ENCODE assay signal across 22 cellular contexts in genomic region chr16:4946917-4947316, GRCh38. TPM values are rescaled to one million over a fixed set of nuclear protein-coding genes. Genes with fewer than 3 reads are reported as not detected.
DNase-seq lines count a peak whose midpoint lies in the region; ATAC-seq and TF ChIP-seq lines count a peak whose summit lies in the region.
"Had no signal": no experiment of that assay in that cellular context is flagged by ENCODE, and none has a peak within 500 bp of the region (broad histone marks: within the 10 kb centered on the region; RNA-seq: fewer than 3 reads in every experiment).

No MANE protein-coding gene starts in this region.

- H3K23ac ChIP-seq in IMR-90 (ENCODE audit: low read depth, low read length), result no peak overlapping the region

- no peak for DNase-seq in Calu3
- no peak for DNase-seq in IMR-90
- no peak for DNase-seq in endodermal cell
- DNase-seq in SHP77 treated with DMSO at 0.1 percent for 48 hours (lab: John Stamatoyannopoulos, UW), result no peak
- DNase-seq in cerebellar cortex (ENCODE audit: low spot score), result no peak
- DNase-seq in activated CD4-positive, alpha-beta T cell treated with anti-CD3 and anti-CD28 coated beads, Interleukin-2, amount 10 ng/mL, durations not matched to agents 24 days and 14 days, result no peak
- DNase-seq in natural killer cell treated with Interleukin-12 subunit alpha and Interleukin-12 subunit beta and Interleukin-15 and Interleukin-18, amount 100 ng/mL, for 72 hours (ENCODE audit: low spot score), result no peak
- DNase-seq: CD4-positive, CD25-positive, alpha-beta regulatory T cell; GM23248; H9; HFFc6; Kasumi-1; MV-4-11; NCI-H1105; NCI-H1436 treated with DMSO at 0.1 percent for 48 hours; NCI-H187 treated with DMSO at 0.1 percent for 48 hours; NCI-H524; NCI-H748 treated with DMSO at 0.1 percent for 48 hours; Right ventricle myocardium superior had no signal

- H3K27me3 ChIP-seq in IMR-90 (ENCODE audit: control insufficient read depth, insufficient read depth, low read length) (no peaks in the 10 kb centered on the region), endodermal cell (ENCODE audit: control insufficient read depth, insufficient read depth, low read length, poor library complexity, severe bottlenecking) (no peaks in the 10 kb centered on the region), neutrophil (peaks cover 19% of the 10 kb centered on the region)
- H3K27me3 ChIP-seq: BLaER1 had no signal

- H3K18ac ChIP-seq in IMR-90 (ENCODE audit: low read depth, low read length), result no peak overlapping the region

- H3K36me3 Mint-ChIP-seq in Calu3 (ENCODE audit: insufficient read depth, unreplicated experiment) (peaks cover 30% of the 10 kb centered on the region), endodermal cell (ENCODE audit: low read depth) (no peaks in the 10 kb centered on the region)
- no peaks in the 10 kb centered on the region for H3K36me3 Mint-ChIP-seq in activated CD4-positive, alpha-beta T cell treated with anti-CD3 and anti-CD28 coated beads, Interleukin-2, amount 10 ng/mL, durations not matched to agents 24 days and 14 days (ENCODE audit: low read depth)
- H3K36me3 Mint-ChIP-seq in natural killer cell treated with Interleukin-12 subunit alpha and Interleukin-12 subunit beta and Interleukin-15 and Interleukin-18, amount 100 ng/mL, for 72 hours, result no peaks in the 10 kb centered on the region
- H3K36me3 Mint-ChIP-seq: CD4-positive, CD25-positive, alpha-beta regulatory T cell had no signal

- H3K4me1 Mint-ChIP-seq in Calu3 (ENCODE audit: low read depth, unreplicated experiment) (peaks cover 62% of the 10 kb centered on the region), endodermal cell (peaks cover 37% of the 10 kb centered on the region)
- no peaks in the 10 kb centered on the region for H3K4me1 Mint-ChIP-seq in activated CD4-positive, alpha-beta T cell treated with anti-CD3 and anti-CD28 coated beads, Interleukin-2, amount 10 ng/mL, durations not matched to agents 24 days and 14 days
- H3K4me1 Mint-ChIP-seq in natural killer cell treated with Interleukin-12 subunit alpha and Interleukin-12 subunit beta and Interleukin-15 and Interleukin-18, amount 100 ng/mL, for 72 hours (ENCODE audit: low read depth in 2 of 2), result no peaks in the 10 kb centered on the region
- H3K4me1 Mint-ChIP-seq: CD4-positive, CD25-positive, alpha-beta regulatory T cell had no signal

- no peak overlapping the region for H4K5ac ChIP-seq in IMR-90 (ENCODE audit: low read depth, low read length)

- no peak overlapping the region for H4K91ac ChIP-seq in IMR-90 (ENCODE audit: insufficient read depth, low read depth, low read length)

- no peak overlapping the region for H3K14ac ChIP-seq in IMR-90 (replicated peaks; ENCODE audit: low read depth, low read length)

- no peak overlapping the region for H4K8ac ChIP-seq in IMR-90 (ENCODE audit: low read depth in 2 of 2, low read length in 2 of 2)

- H3K27ac ChIP-seq in IMR-90 (ENCODE audit: insufficient read depth, low read length), result no peak overlapping the region
- H3K27ac ChIP-seq in endodermal cell (ENCODE audit: low read depth, low read length), result no peak overlapping the region
- peak overlapping the region; percentile 90 for H3K27ac ChIP-seq in neutrophil
- H3K27ac ChIP-seq: BLaER1, GM23248 had no signal

- dilution Hi-C loops in IMR-90 (cut with HindIII; ENCODE audit: low sequenced_read_pairs, unreplicated experiment), result no loop called here

- H3K4me1 ChIP-seq in IMR-90 (ENCODE audit: control insufficient read depth, insufficient read depth, low read length) (peaks cover 29% of the 10 kb centered on the region), endodermal cell (ENCODE audit: control insufficient read depth, insufficient read depth, low read length) (peaks cover 14% of the 10 kb centered on the region), neutrophil (ENCODE audit: control insufficient read depth in 1 of 2, insufficient read depth in 1 of 2, low read depth in 1 of 2, low read length in 1 of 2) (peaks cover 49 to 51% of the 10 kb centered on the region in 2 experiments)

- H2AK5ac ChIP-seq in IMR-90 (ENCODE audit: low read depth, low read length), result 0 out of 2 replicates have a peak overlapping the region, but pooled peaks have one; percentile 44

- peak overlapping the region; percentile 36; the same call in 1 of the 2 replicates for H2BK20ac ChIP-seq in IMR-90 (ENCODE audit: low read depth, low read length)

- intact Hi-C loops in Calu3 (cut with micrococcal nuclease; ENCODE audit: unreplicated experiment), result no loop called here
- intact Hi-C loops in IMR-90 (cut with micrococcal nuclease), result loop anchor here (2.0 kb wide), 2 partner anchors 54 to 178 kb away; no protein-coding TSS in a partner anchor
- intact Hi-C loops in activated CD4-positive, alpha-beta T cell treated with anti-CD3 and anti-CD28 coated beads, Interleukin-2, amount 10 ng/mL, durations not matched to agents 24 days and 14 days (cut with micrococcal nuclease), result no loop called here

- peak overlapping the region; percentile 43; the same call in 1 of the 3 replicates for H2BK15ac ChIP-seq in IMR-90 (ENCODE audit: low read depth, low read length)

- peaks cover 22% of the 10 kb centered on the region; the same call in 1 of the 2 replicates for H3K9me1 ChIP-seq in IMR-90 (ENCODE audit: insufficient read depth, low read length)

- TF ChIP-seq CTCF in Calu3 (IDR thresholded peaks at IDR 0.05; ENCODE audit: unreplicated experiment), result no peak
- TF ChIP-seq CTCF in IMR-90 (conservative IDR thresholded peaks at IDR 0.05; ENCODE audit: low read depth, low read length), result no peak
- TF ChIP-seq CTCF in endodermal cell (conservative IDR thresholded peaks at IDR 0.05), result no peak
- no peak for TF ChIP-seq CTCF in neutrophil (IDR thresholded peaks at IDR 0.05)

- ATAC-seq in IMR-90 (ENCODE audit: low read depth), result no peak
- no peak for ATAC-seq in natural killer cell treated with Interleukin-12 subunit alpha and Interleukin-12 subunit beta and Interleukin-15 and Interleukin-18, amount 100 ng/mL, for 72 hours

- peak overlapping the region; percentile 44 for H3K27ac Mint-ChIP-seq in Calu3 (ENCODE audit: unreplicated experiment)
- peak overlapping the region; percentile 97 for H3K27ac Mint-ChIP-seq in endodermal cell
- H3K27ac Mint-ChIP-seq in activated CD4-positive, alpha-beta T cell treated with anti-CD3 and anti-CD28 coated beads, Interleukin-2, amount 10 ng/mL, durations not matched to agents 24 days and 14 days, result no peak overlapping the region
- no peak overlapping the region for H3K27ac Mint-ChIP-seq in natural killer cell treated with Interleukin-12 subunit alpha and Interleukin-12 subunit beta and Interleukin-15 and Interleukin-18, amount 100 ng/mL, for 72 hours
- H3K27ac Mint-ChIP-seq: CD4-positive, CD25-positive, alpha-beta regulatory T cell; HFFc6 had no signal

- H3K36me3 ChIP-seq in IMR-90 (ENCODE audit: control insufficient read depth, insufficient read depth, low read length), result no peaks in the 10 kb centered on the region
- H3K36me3 ChIP-seq in endodermal cell (ENCODE audit: control insufficient read depth, insufficient read depth, low read length), result no peaks in the 10 kb centered on the region
- no peaks in the 10 kb centered on the region for H3K36me3 ChIP-seq in neutrophil
- H3K36me3 ChIP-seq: BLaER1 had no signal

- CTCF ChIA-PET in Calu3 (lab: Charles Lee) (no interaction called here), IMR-90 (lab: Yijun Ruan, JAX) (no interaction called here)

- H3K4me3 ChIP-seq in IMR-90 (ENCODE audit: insufficient read depth, low read depth, low read length) (no peak overlapping the region), endodermal cell (ENCODE audit: low read length) (no peak overlapping the region), neutrophil (ENCODE audit: low read depth in 1 of 2, low read length in 1 of 2) (no peak overlapping the region)
- H3K4me3 ChIP-seq: BLaER1, GM23248 had no signal

- H3K4me3 Mint-ChIP-seq in Calu3 (ENCODE audit: low read depth, unreplicated experiment), result no peak overlapping the region
- H3K4me3 Mint-ChIP-seq in endodermal cell, result no peak overlapping the region
- H3K4me3 Mint-ChIP-seq in activated CD4-positive, alpha-beta T cell treated with anti-CD3 and anti-CD28 coated beads, Interleukin-2, amount 10 ng/mL, durations not matched to agents 24 days and 14 days, result no peak overlapping the region
- H3K4me3 Mint-ChIP-seq in natural killer cell treated with Interleukin-12 subunit alpha and Interleukin-12 subunit beta and Interleukin-15 and Interleukin-18, amount 100 ng/mL, for 72 hours, result no peak overlapping the region
- H3K4me3 Mint-ChIP-seq: CD4-positive, CD25-positive, alpha-beta regulatory T cell; HFFc6 had no signal

- no peak for TF ChIP-seq RAD21 in IMR-90 (IDR thresholded peaks at IDR 0.05; ENCODE audit: low read length)

- H3K56ac ChIP-seq in IMR-90 (ENCODE audit: extremely low read depth, insufficient read depth, low read length), result no peak overlapping the region

- H3K4me2 ChIP-seq in IMR-90 (ENCODE audit: low read depth, low read length), result no peak overlapping the region
- H3K4me2 ChIP-seq: BLaER1 had no signal

- no peaks in the 10 kb centered on the region for H3K79me1 ChIP-seq in IMR-90 (ENCODE audit: low read depth in 1 of 2, low read length in 2 of 2)

- TF ChIP-seq POLR2A in IMR-90 (IDR thresholded peaks at IDR 0.05; ENCODE audit: low read depth, low read length), result no peak

- H3K27me3 Mint-ChIP-seq in Calu3 (ENCODE audit: unreplicated experiment) (no peaks in the 10 kb centered on the region), endodermal cell (ENCODE audit: insufficient read depth) (peaks cover 9% of the 10 kb centered on the region)
- H3K27me3 Mint-ChIP-seq in activated CD4-positive, alpha-beta T cell treated with anti-CD3 and anti-CD28 coated beads, Interleukin-2, amount 10 ng/mL, durations not matched to agents 24 days and 14 days, result peaks cover 6% of the 10 kb centered on the region
- H3K27me3 Mint-ChIP-seq in natural killer cell treated with Interleukin-12 subunit alpha and Interleukin-12 subunit beta and Interleukin-15 and Interleukin-18, amount 100 ng/mL, for 72 hours, result peaks cover 12 to 14% of the 10 kb centered on the region in 2 donors

- no peak overlapping the region; the same call in 1 of the 2 replicates for H3K4ac ChIP-seq in IMR-90 (ENCODE audit: low read depth, low read length)

- POLR2A ChIA-PET in IMR-90 (lab: Charles Lee; ENCODE audit: unreplicated experiment), result no interaction called here

- H2BK5ac ChIP-seq in IMR-90 (ENCODE audit: low read depth, low read length, poor library complexity, severe bottlenecking), result no peak overlapping the region

- H2AK9ac ChIP-seq in IMR-90 (replicated peaks; ENCODE audit: low read depth, low read length, poor library complexity), result no peak overlapping the region

- H3K9ac ChIP-seq in IMR-90 (ENCODE audit: low read depth, low read length) (no peak overlapping the region), endodermal cell (ENCODE audit: extremely low read depth, low read length, poor library complexity, severe bottlenecking) (no peak overlapping the region)
- H3K9ac ChIP-seq: BLaER1, GM23248 had no signal

- no peak overlapping the region for H2AFZ ChIP-seq in IMR-90 (replicated peaks; ENCODE audit: low read length, poor library complexity)
- H2AFZ ChIP-seq: GM23248 had no signal

- H3K9me3 ChIP-seq in IMR-90 (ENCODE audit: control insufficient read depth, insufficient read depth, low read length) (no peaks in the 10 kb centered on the region), endodermal cell (ENCODE audit: control insufficient read depth, low read length) (no peaks in the 10 kb centered on the region), neutrophil (no peaks in the 10 kb centered on the region)
- H3K9me3 ChIP-seq: BLaER1 had no signal

- BruUV-seq in Calu3 (replicated peaks; lab: Mats Ljungman, UMichigan) (no TSS peak), IMR-90 (replicated peaks; lab: Mats Ljungman, UMichigan) (no TSS peak)

- in situ Hi-C loops in IMR-90 (cut with MboI; ENCODE audit: low sequenced_read_pairs), result loop anchor here (10.0 kb wide), 1 partner anchor 62 kb away; no protein-coding TSS in a partner anchor

- peak overlapping the region; percentile 40; the same call in 1 of the 2 replicates for H2BK120ac ChIP-seq in IMR-90 (ENCODE audit: low read depth, low read length)

- 0 out of 2 replicates have a peak, but pooled peaks cover 3% of the 10 kb centered on the region for H4K20me1 ChIP-seq in IMR-90 (ENCODE audit: insufficient read depth, low read length)
- H4K20me1 ChIP-seq: BLaER1 had no signal

- H3K9me3 Mint-ChIP-seq in Calu3 (ENCODE audit: low read depth, unreplicated experiment) (no peaks in the 10 kb centered on the region), endodermal cell (no peaks in the 10 kb centered on the region)
- H3K9me3 Mint-ChIP-seq in activated CD4-positive, alpha-beta T cell treated with anti-CD3 and anti-CD28 coated beads, Interleukin-2, amount 10 ng/mL, durations not matched to agents 24 days and 14 days, result no peaks in the 10 kb centered on the region
- no peaks in the 10 kb centered on the region for H3K9me3 Mint-ChIP-seq in natural killer cell treated with Interleukin-12 subunit alpha and Interleukin-12 subunit beta and Interleukin-15 and Interleukin-18, amount 100 ng/mL, for 72 hours
- H3K9me3 Mint-ChIP-seq: CD4-positive, CD25-positive, alpha-beta regulatory T cell; H9; HFFc6 had no signal

RNA-seq across cellular contexts. Expression of gene PPL, which starts 10.0 kb away (rescaled TPM):
- total RNA-seq in Calu3 (2022) (75.0 and 104 TPM in 2 replicates), IMR-90 (2012; rRNA removed) (0.28 and 0.36 TPM in 2 replicates), endodermal cell (10 to 100 TPM; 37.8 to 48.5 TPM)
- polyA plus RNA-seq in IMR-90 (2012; rRNA removed), result 0.19 and 0.34 TPM in 2 replicates
- polyA plus RNA-seq in IMR-90 (2012; cell fraction: cytosol; rRNA removed), result 0.10 and 0.38 TPM in 2 replicates
- 1.4 and 2.1 TPM in 2 replicates for polyA plus RNA-seq in IMR-90 (2012; cell fraction: nucleus; rRNA removed; ENCODE audit: low replicate concordance)
- polyA plus RNA-seq in endodermal cell (2013, experiment 1 of 2), result 4.7 TPM
- 3.6 TPM for polyA plus RNA-seq in endodermal cell (2013, experiment 2 of 2)
- total RNA-seq in activated CD4-positive, alpha-beta T cell treated with anti-CD3 and anti-CD28 coated beads, Interleukin-2, amount 10 ng/mL, durations not matched to agents 24 days and 14 days, result not detected in 2 replicates
- total RNA-seq in natural killer cell treated with Interleukin-12 subunit alpha and Interleukin-12 subunit beta and Interleukin-15 and Interleukin-18, amount 100 ng/mL, for 72 hours, result not detected
- total RNA-seq: CD4-positive, CD25-positive, alpha-beta regulatory T cell had no signal

RNA-seq across cellular contexts. Expression of gene SEC14L5, which starts 11.2 kb away (rescaled TPM):
- total RNA-seq in Calu3 (2022) (0.52 and 0.54 TPM in 2 replicates), IMR-90 (2012; rRNA removed) (not detected in 2 replicates), endodermal cell (under 1 TPM; 0.22 to 0.33 TPM)
- polyA plus RNA-seq in IMR-90 (2012; rRNA removed), result 0.07 TPM in 1 of 2 replicates, not detected in the other
- polyA plus RNA-seq in IMR-90 (2012; cell fraction: cytosol; rRNA removed), result 0.01 and 0.02 TPM in 2 replicates
- polyA plus RNA-seq in IMR-90 (2012; cell fraction: nucleus; rRNA removed; ENCODE audit: low replicate concordance), result 0.01 and 0.03 TPM in 2 replicates
- 0.89 TPM for polyA plus RNA-seq in endodermal cell (2013, experiment 1 of 2)
- polyA plus RNA-seq in endodermal cell (2013, experiment 2 of 2), result 0.37 TPM
- not detected in 2 replicates for total RNA-seq in activated CD4-positive, alpha-beta T cell treated with anti-CD3 and anti-CD28 coated beads, Interleukin-2, amount 10 ng/mL, durations not matched to agents 24 days and 14 days
- not detected for total RNA-seq in natural killer cell treated with Interleukin-12 subunit alpha and Interleukin-12 subunit beta and Interleukin-15 and Interleukin-18, amount 100 ng/mL, for 72 hours
- total RNA-seq: A172, GM23248, HFFc6 had no signal
- polyA plus RNA-seq: CD4-positive, CD25-positive, alpha-beta regulatory T cell; GM23248 had no signal

Comparison
In these comparisons a context has a peak if more than half of its experiments do, and no peak if none do; other contexts are left out.
1. H3K27ac Mint-ChIP-seq: peak in Calu3 (single experiment) and endodermal cell (single experiment); none in activated CD4-positive, alpha-beta T cell treated with anti-CD3 and anti-CD28 coated beads, Interleukin-2, amount 10 ng/mL, durations not matched to agents 24 days and 14 days (single experiment) and natural killer cell treated with Interleukin-12 subunit alpha and Interleukin-12 subunit beta and Interleukin-15 and Interleukin-18, amount 100 ng/mL, for 72 hours (0 of 2).
2. RNA of gene PPL, which starts 10.0 kb away (total RNA-seq): 75.0 to 104 TPM in Calu3 and 37.8 to 48.5 TPM in endodermal cell; 0.28 to 0.36 TPM in IMR-90, not detected in activated CD4-positive, alpha-beta T cell treated with anti-CD3 and anti-CD28 coated beads, Interleukin-2, amount 10 ng/mL, durations not matched to agents 24 days and 14 days and not detected in natural killer cell treated with Interleukin-12 subunit alpha and Interleukin-12 subunit beta and Interleukin-15 and Interleukin-18, amount 100 ng/mL, for 72 hours; every median in the first group is over 10 times any median in the second.